21 cellular contexts compared by ENCODE assay signal in the genomic region with DNA sequence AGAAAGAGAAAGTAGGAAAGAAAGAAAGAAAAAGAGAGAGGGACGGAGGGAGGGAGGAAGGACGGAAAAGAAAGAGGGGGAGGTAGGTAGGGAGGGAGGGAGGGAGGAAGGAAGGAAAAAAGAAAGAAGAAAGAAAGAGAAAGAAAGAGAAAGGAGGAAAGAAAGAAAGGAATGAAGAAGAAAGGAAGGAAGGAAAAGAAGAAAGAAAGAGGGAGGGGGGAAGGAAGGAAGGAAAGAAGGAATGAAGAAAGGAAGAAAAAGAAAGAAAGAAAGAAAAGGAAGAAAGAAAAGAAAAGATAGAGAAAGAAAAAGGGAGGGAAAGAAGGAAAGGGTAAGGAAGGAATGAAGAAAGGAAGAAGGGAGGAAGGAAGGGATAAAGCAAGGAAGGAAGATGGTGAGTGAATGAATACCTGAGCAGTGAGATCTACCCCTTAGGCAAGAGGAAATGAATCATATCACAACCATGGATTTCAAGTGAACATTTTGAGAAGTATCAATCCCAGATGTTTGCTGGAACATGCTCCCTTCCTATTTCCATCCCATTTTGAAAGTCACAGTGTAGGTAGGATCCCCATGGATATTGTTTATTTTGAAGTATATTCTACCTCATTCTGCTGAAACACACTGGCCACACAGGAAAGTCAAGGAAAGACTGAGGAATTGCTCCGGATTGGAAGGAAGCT.
A peak's percentile ranks its signal among the peaks of the same experiment; 100 is the strongest.
DNase-seq lines count a peak whose midpoint lies in the region; ATAC-seq, FAIRE-seq and TF ChIP-seq lines count a peak whose summit lies in the region.
"Had no signal": no experiment of that assay in that cellular context is flagged by ENCODE, and none has a peak within 500 bp of the region (broad histone marks: within the 10 kb centered on the region; RNA-seq: fewer than 3 reads in every experiment).

No MANE protein-coding gene starts in this region.

- H3K9me3 ChIP-seq in astrocyte (ENCODE audit: insufficient read depth, low read depth, low read length): no peaks in the 10 kb centered on the region
- H3K9me3 ChIP-seq: heart left ventricle, SJSA1, stomach had no signal

- peak; percentile 28 for DNase-seq in AG08396 (ENCODE audit: low spot score)
- peak; percentile 74 for DNase-seq in HS-5 (ENCODE audit: low read depth)
- DNase-seq in astrocyte (ENCODE audit: low read depth): peak; percentile 54
- DNase-seq in foreskin fibroblast: peak; percentile 86 to 92
- DNase-seq in NAMALWA (ENCODE audit: low spot score): no peak
- no peak for DNase-seq in T-helper 9 cell
- DNase-seq in NCI-H128 (lab: John Stamatoyannopoulos, UW; ENCODE audit: unreplicated experiment): no peak
- DNase-seq: activated CD4-positive, alpha-beta T cell treated with anti-CD3 and anti-CD28 coated beads, Interleukin-2, amount 50 U/mL, for 48 hours; activated naive CD8-positive, alpha-beta T cell treated with anti-CD3 and anti-CD28 coated beads for 36 hours; heart left ventricle; kidney; NCI-H187 treated with DMSO at 0.1 percent for 48 hours; NCI-H446 treated with DMSO at 0.1 percent for 48 hours; retina; stomach had no signal

- H3K4me2 ChIP-seq in astrocyte (ENCODE audit: low read length): peak overlapping the region; percentile 3
- H3K4me2 ChIP-seq: neural progenitor cell had no signal

- no peak for ATAC-seq in GM21367 (IDR thresholded peaks at IDR 0.05; ENCODE audit: unreplicated experiment)
- ATAC-seq: heart left ventricle had no signal

- H3K27ac ChIP-seq in astrocyte (ENCODE audit: low read depth, low read length): peak overlapping the region; percentile 8
- H3K27ac ChIP-seq: neural progenitor cell, SJSA1, stomach had no signal

- TF ChIP-seq CTCF in astrocyte (IDR thresholded peaks at IDR 0.05; ENCODE audit: insufficient read depth, low read depth, low read length): no peak
- TF ChIP-seq CTCF in foreskin fibroblast (IDR thresholded peaks at IDR 0.05; ENCODE audit: low read depth, low read length): no peak

- H3K9ac ChIP-seq in astrocyte (ENCODE audit: low read length): no peak overlapping the region
- H3K9ac ChIP-seq: neural progenitor cell had no signal

- no peaks in the 10 kb centered on the region for H3K9me3 Mint-ChIP-seq in astrocyte (ENCODE audit: unreplicated experiment)
- H3K9me3 Mint-ChIP-seq: activated naive CD8-positive, alpha-beta T cell treated with anti-CD3 and anti-CD28 coated beads for 36 hours; neural progenitor cell had no signal

- peak overlapping the region; percentile 9 for H2AFZ ChIP-seq in astrocyte (ENCODE audit: low read depth, low read length)
- H2AFZ ChIP-seq: neural progenitor cell had no signal

- H3K4me3 ChIP-seq in astrocyte (ENCODE audit: insufficient read depth, low read depth, low read length): no peak overlapping the region
- no peak overlapping the region for H3K4me3 ChIP-seq in foreskin fibroblast (ENCODE audit: low read depth in 1 of 2, low read length in 2 of 2)
- H3K4me3 ChIP-seq: heart left ventricle, neural progenitor cell, SJSA1, stomach had no signal

- peaks cover 3% of the 10 kb centered on the region for H3K27me3 Mint-ChIP-seq in astrocyte (ENCODE audit: low read depth, unreplicated experiment)
- H3K27me3 Mint-ChIP-seq: central memory CD8-positive, alpha-beta T cell had no signal

- no peaks in the 10 kb centered on the region for H3K79me2 ChIP-seq in astrocyte (ENCODE audit: insufficient read depth, low read length)

- no peaks in the 10 kb centered on the region for H3K4me1 Mint-ChIP-seq in astrocyte (ENCODE audit: low read depth, unreplicated experiment)
- H3K4me1 Mint-ChIP-seq: activated naive CD8-positive, alpha-beta T cell treated with anti-CD3 and anti-CD28 coated beads for 36 hours; central memory CD8-positive, alpha-beta T cell; neural progenitor cell had no signal

- no peaks in the 10 kb centered on the region for H4K20me1 ChIP-seq in astrocyte (ENCODE audit: insufficient read depth, low read length)

- H3K4me1 ChIP-seq in astrocyte (ENCODE audit: insufficient read depth, low read length): peaks cover 5% of the 10 kb centered on the region
- H3K4me1 ChIP-seq: neural progenitor cell had no signal

- H3K27me3 ChIP-seq in astrocyte (ENCODE audit: insufficient read depth, low read length): no peaks in the 10 kb centered on the region
- H3K27me3 ChIP-seq: heart left ventricle, neural progenitor cell, SJSA1, stomach had no signal

- no peaks in the 10 kb centered on the region for H3K36me3 ChIP-seq in astrocyte (ENCODE audit: insufficient read depth, low read length)
- H3K36me3 ChIP-seq: heart left ventricle, neural progenitor cell, SJSA1, stomach had no signal

- no peak overlapping the region for H3K4me3 Mint-ChIP-seq in astrocyte (ENCODE audit: unreplicated experiment)
- H3K4me3 Mint-ChIP-seq: activated naive CD8-positive, alpha-beta T cell treated with anti-CD3 and anti-CD28 coated beads for 36 hours; central memory CD8-positive, alpha-beta T cell; neural progenitor cell had no signal

- H3K36me3 Mint-ChIP-seq in astrocyte (ENCODE audit: low read depth, unreplicated experiment): no peaks in the 10 kb centered on the region
- H3K36me3 Mint-ChIP-seq: neural progenitor cell had no signal

- H3K27ac Mint-ChIP-seq in astrocyte (ENCODE audit: unreplicated experiment): no peak overlapping the region
- H3K27ac Mint-ChIP-seq: activated naive CD8-positive, alpha-beta T cell treated with anti-CD3 and anti-CD28 coated beads for 36 hours; neural progenitor cell had no signal

- peak; percentile 70 for FAIRE-seq in astrocyte (lab: Jason Lieb, UNC)
- FAIRE-seq: H1, kidney, TTC549 had no signal

Comparison
In these comparisons a context has a peak if more than half of its experiments do, and no peak if none do; other contexts are left out.
1. DNase-seq: peak in AG08396 (single experiment), HS-5 (single experiment), astrocyte (single experiment) and foreskin fibroblast (2 of 2); none in NAMALWA (single experiment), T-helper 9 cell (single experiment) and NCI-H128 (single experiment).